In the genomic region with DNA sequence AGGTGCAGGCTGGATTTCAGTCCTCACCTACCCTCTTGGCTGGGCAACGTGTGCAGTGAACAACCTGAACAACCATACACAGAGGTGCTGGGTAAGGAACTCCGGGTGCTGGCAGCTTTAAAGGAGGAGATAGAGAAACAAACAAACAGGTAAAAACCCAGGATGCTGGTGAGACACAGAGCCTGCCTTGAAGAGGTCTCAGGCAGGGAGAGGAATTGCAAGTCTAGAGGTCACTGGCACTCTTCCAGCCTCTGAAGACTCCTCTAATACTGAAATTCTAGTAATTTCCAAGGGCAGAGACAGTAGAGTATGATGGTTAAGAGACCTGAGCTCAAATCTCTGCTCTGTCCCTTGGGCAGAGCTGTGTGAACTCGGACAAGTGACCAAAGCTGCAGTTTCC, we compare ENCODE assay signal across 20 cellular contexts.
DNase-seq lines count a peak whose midpoint lies in the region; ATAC-seq and TF ChIP-seq lines count a peak whose summit lies in the region.
"Had no signal": no experiment of that assay in that cellular context is flagged by ENCODE, and none has a peak within 500 bp of the region (broad histone marks: within the 10 kb centered on the region; RNA-seq: fewer than 3 reads in every experiment).

No MANE protein-coding gene starts in this region.

- no peak for TF ChIP-seq CTCF in foreskin fibroblast (IDR thresholded peaks at IDR 0.05; ENCODE audit: low read depth, low read length)
- TF ChIP-seq CTCF in testis (IDR thresholded peaks at IDR 0.05): no peak

- intact Hi-C loops in testis (cut with DNase I; ENCODE audit: low total_unique reads): no loop called here

- H3K4me3 ChIP-seq in foreskin fibroblast (ENCODE audit: low read depth in 1 of 2, low read length in 2 of 2) (no peak overlapping the region), testis (no peak overlapping the region)
- H3K4me3 ChIP-seq: heart left ventricle, MG63, right atrium auricular region, upper lobe of left lung had no signal

- peaks cover 9% of the 10 kb centered on the region for H3K4me1 ChIP-seq in testis
- H3K4me1 ChIP-seq: heart left ventricle, right atrium auricular region had no signal

- no peaks in the 10 kb centered on the region for H3K36me3 ChIP-seq in testis (ENCODE audit: low read depth, missing control alignments)
- H3K36me3 ChIP-seq: MG63, neutrophil, right atrium auricular region, upper lobe of left lung had no signal

- ATAC-seq in GM19397 (IDR thresholded peaks at IDR 0.05; ENCODE audit: unreplicated experiment): no peak
- ATAC-seq: heart left ventricle had no signal

- TF ChIP-seq POLR2A in testis (IDR thresholded peaks at IDR 0.05): no peak

- H3K9me3 ChIP-seq in testis: no peaks in the 10 kb centered on the region
- H3K9me3 ChIP-seq: heart left ventricle, MG63, neutrophil, right atrium auricular region, upper lobe of left lung had no signal

- H3K27me3 ChIP-seq in testis: no peaks in the 10 kb centered on the region
- H3K27me3 ChIP-seq: heart left ventricle, MG63, neutrophil, right atrium auricular region, upper lobe of left lung had no signal

- H3K27ac ChIP-seq in testis: no peak overlapping the region
- H3K27ac ChIP-seq: epithelial cell of prostate, heart left ventricle, neutrophil, right atrium auricular region had no signal

- DNase-seq in DMS79 treated with DMSO at 0.1 percent for 48 hours (lab: John Stamatoyannopoulos, UW) (peak; percentile 18), DMS79 (lab: John Stamatoyannopoulos, UW) (no peak), RKO (ENCODE audit: low spot score) (peak; percentile 23), foreskin fibroblast (peak; percentile 7 to 35), testis (peak; percentile 35), NCI-H526 treated with DMSO at 0.1 percent for 48 hours (lab: John Stamatoyannopoulos, UW) (no peak), midbrain (lab: John Stamatoyannopoulos, UW) (no peak)
- DNase-seq: activated CD4-positive, alpha-beta T cell treated with anti-CD3 and anti-CD28 coated beads for 48 hours; activated naive CD4-positive, alpha-beta T cell treated with anti-CD3 and anti-CD28 coated beads, Interleukin-2, amount 10 ng/mL, durations not matched to agents 7 days and 5 days; CD4-positive, CD25-positive, alpha-beta regulatory T cell; heart left ventricle; MG63; NCI-H1694 treated with DMSO at 0.1 percent for 48 hours; NCI-H510A treated with DMSO at 0.1 percent for 48 hours; stimulated activated naive CD4-positive, alpha-beta T cell treated with Interleukin-2 at 50 U/mL for 16 hours had no signal

- 80 to 98% methylated on average over 3 of the region's 3 CpGs for WGBS in testis, 2 donors

Comparison
In these comparisons a context has a peak if more than half of its experiments do, and no peak if none do; other contexts are left out.
1. DNase-seq: peak in DMS79 treated with DMSO at 0.1 percent for 48 hours (single experiment), RKO (single experiment), foreskin fibroblast (2 of 2) and testis (single experiment); none in DMS79 (single experiment), NCI-H526 treated with DMSO at 0.1 percent for 48 hours (single experiment) and midbrain (single experiment).